ENCODE assay signal across 8 cellular contexts in genomic region chr2:204145197-204146190, GRCh38.
A peak's percentile ranks its signal among the peaks of the same experiment; 100 is the strongest.
DNase-seq lines count a peak whose midpoint lies in the region; ATAC-seq and TF ChIP-seq lines count a peak whose summit lies in the region.

No MANE protein-coding gene starts in this region.

- no peak overlapping the region for H2AFZ ChIP-seq in DND-41 (ENCODE audit: low read depth, low read length)

- H3K4me2 ChIP-seq in DND-41 (ENCODE audit: insufficient read depth, low read length), result 0 out of 2 replicates have a peak overlapping the region, but pooled peaks have one; percentile 23

- H3K9ac ChIP-seq in DND-41 (ENCODE audit: low read depth, low read length), result no peak overlapping the region
- peak overlapping the region in 3 of 5 donors; percentile 13 to 53 (median 48) for H3K9ac ChIP-seq in subcutaneous abdominal adipose tissue (ENCODE audit: low read length in 5 of 5)

- H3K27me3 ChIP-seq in DND-41 (ENCODE audit: insufficient read depth, low read length, poor library complexity), result peaks cover 9% of the 10 kb centered on the region
- no peaks in the 10 kb centered on the region for H3K27me3 ChIP-seq in foreskin keratinocyte
- peaks cover 0 to 5% (median under 1%) of the 10 kb centered on the region in 5 donors for H3K27me3 ChIP-seq in subcutaneous abdominal adipose tissue (ENCODE audit: control insufficient read depth in 5 of 5, insufficient read depth in 4 of 5, low read length in 5 of 5)

- H3K36me3 ChIP-seq in DND-41 (ENCODE audit: insufficient read depth, low read length), result no peaks in the 10 kb centered on the region
- H3K36me3 ChIP-seq in subcutaneous abdominal adipose tissue (ENCODE audit: control insufficient read depth in 5 of 5, insufficient read depth in 5 of 5, low read length in 5 of 5), result no peaks in the 10 kb centered on the region

- H4K20me1 ChIP-seq in DND-41 (ENCODE audit: insufficient read depth, low read length), result no peaks in the 10 kb centered on the region

- H3K9me3 ChIP-seq in DND-41 (ENCODE audit: insufficient read depth, low read length, severe bottlenecking) (no peaks in the 10 kb centered on the region), subcutaneous abdominal adipose tissue (ENCODE audit: control insufficient read depth in 5 of 5, low read length in 5 of 5) (no peaks in the 10 kb centered on the region)

- no peak overlapping the region for H3K27ac ChIP-seq in DND-41 (ENCODE audit: low read length)
- H3K27ac ChIP-seq in foreskin keratinocyte, result no peak overlapping the region
- peak overlapping the region; percentile 17 for H3K27ac ChIP-seq in subcutaneous abdominal adipose tissue (ENCODE audit: low read depth, low read length)

- H3K4me1 ChIP-seq in DND-41 (ENCODE audit: insufficient read depth, low read length), result peaks cover 3% of the 10 kb centered on the region; the same call in 1 of the 2 replicates
- no peaks in the 10 kb centered on the region for H3K4me1 ChIP-seq in foreskin keratinocyte
- H3K4me1 ChIP-seq in subcutaneous abdominal adipose tissue (ENCODE audit: control insufficient read depth in 5 of 5, insufficient read depth in 5 of 5, low read length in 5 of 5), result peaks cover 0 to 12% (median 10%) of the 10 kb centered on the region in 5 donors

- H3K79me2 ChIP-seq in DND-41 (ENCODE audit: insufficient read depth, low read length), result no peaks in the 10 kb centered on the region

- DNase-seq in DND-41, result peak; percentile 75
- peak; percentile 46 for DNase-seq in KG1 (lab: John Stamatoyannopoulos, UW)
- DNase-seq in RPMI7951 (ENCODE audit: low read depth), result peak; percentile 68
- peak; percentile 59 for DNase-seq in activated T-helper 9 cell treated with anti-CD3 and anti-CD28 coated beads, Interleukin-2, amount 50 U/mL, for 16 hours (ENCODE audit: low read depth)
- peak; percentile 32 to 62 for DNase-seq in foreskin keratinocyte
- DNase-seq in non-pigmented ciliary epithelial cell (ENCODE audit: low read depth), result peak; percentile 18

- no peak overlapping the region for H3K4me3 ChIP-seq in DND-41 (ENCODE audit: low read depth in 1 of 2, low read length in 2 of 2)
- H3K4me3 ChIP-seq in subcutaneous abdominal adipose tissue (ENCODE audit: low read depth in 1 of 5, low read length in 5 of 5), result peak overlapping the region; percentile 61 to 78 (median 65)

- TF ChIP-seq CTCF in DND-41 (IDR thresholded peaks at IDR 0.05; ENCODE audit: borderline replicate concordance, extremely low read depth, low read length, poor library complexity, severe bottlenecking) (peak; percentile 95), foreskin keratinocyte (conservative IDR thresholded peaks at IDR 0.05) (peak; percentile 92)

- peak; percentile 99 for ATAC-seq in DND-41 (ENCODE audit: insufficient read depth, low read depth)
- ATAC-seq in GM21825 (IDR thresholded peaks at IDR 0.05; ENCODE audit: unreplicated experiment), result peak; percentile 97
- ATAC-seq in foreskin keratinocyte, result peak; percentile 97

Comparison
In these comparisons a context has a peak if more than half of its experiments do, and no peak if none do; other contexts are left out.
1. DNase-seq: peak in every context shown above with its lines; median percentile 75 in DND-41; 68 in RPMI7951; 59 in activated T-helper 9 cell treated with anti-CD3 and anti-CD28 coated beads, Interleukin-2, amount 50 U/mL, for 16 hours; 47 in foreskin keratinocyte; 46 in KG1; 18 in non-pigmented ciliary epithelial cell.
2. H3K4me3 ChIP-seq: peak in subcutaneous abdominal adipose tissue (5 of 5); none in DND-41 (0 of 2).
3. Peak in every context shown above with its lines, with median percentiles within 50 percentile points of each other: ATAC-seq.